Comparison of ENCODE assay signal across 22 cellular contexts in the genomic region with DNA sequence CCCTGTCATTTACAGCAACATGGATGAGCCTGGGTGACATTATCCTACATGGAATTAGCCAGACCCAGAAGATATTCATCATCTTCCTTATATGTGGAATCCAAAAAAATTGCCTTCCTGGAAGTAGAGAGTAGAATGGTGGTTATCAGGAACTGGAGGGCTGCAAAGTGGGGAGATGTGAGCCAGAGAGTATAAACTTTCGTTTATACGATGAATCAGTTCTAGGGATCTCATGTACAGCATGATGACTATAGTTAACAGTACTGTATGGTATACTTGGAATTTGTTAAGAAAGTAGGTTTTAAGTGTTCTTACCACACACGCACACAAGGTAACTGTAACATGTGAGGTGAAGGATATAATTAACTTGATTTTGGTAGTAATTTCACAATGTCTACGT.
DNase-seq lines count a peak whose midpoint lies in the region; ATAC-seq and TF ChIP-seq lines count a peak whose summit lies in the region.
"Had no signal": no experiment of that assay in that cellular context is flagged by ENCODE, and none has a peak within 500 bp of the region (broad histone marks: within the 10 kb centered on the region; RNA-seq: fewer than 3 reads in every experiment).

No MANE protein-coding gene starts in this region.

- peaks cover 2% of the 10 kb centered on the region for H3K9me3 Mint-ChIP-seq in activated naive CD8-positive, alpha-beta T cell treated with anti-CD3 and anti-CD28 coated beads, Interleukin-2, amount 50 U/mL, for 24 hours
- H3K9me3 Mint-ChIP-seq in activated CD8-positive, alpha-beta memory T cell treated with anti-CD3 and anti-CD28 coated beads, Interleukin-2, amount 10 ng/mL, durations not matched to agents 7 days and 5 days (ENCODE audit: low read depth), result peaks cover 4% of the 10 kb centered on the region

- TF ChIP-seq CTCF in osteoblast (IDR thresholded peaks at IDR 0.05; ENCODE audit: extremely low read depth, low read depth, low read length), result no peak

- peak; percentile 11 for DNase-seq in EH (ENCODE audit: low read depth)
- DNase-seq in LHCN-M2 (ENCODE audit: low read depth), result peak; percentile 25
- DNase-seq in activated naive CD8-positive, alpha-beta T cell treated with anti-CD3 and anti-CD28 coated beads, Interleukin-2, amount 50 U/mL, for 24 hours, result no peak
- DNase-seq in osteoblast (ENCODE audit: insufficient read length, low spot score, missing footprints), result peak; percentile 56
- no peak for DNase-seq in activated CD8-positive, alpha-beta memory T cell treated with anti-CD3 and anti-CD28 coated beads, Interleukin-2, amount 10 ng/mL, durations not matched to agents 7 days and 5 days
- no peak for DNase-seq in NCI-H146 (lab: John Stamatoyannopoulos, UW)
- DNase-seq: 8988T; ACHN; AML-193; BE2C; Calu3; CD4-positive, alpha-beta T cell; COR-L47; DMS53; DMS79 treated with DMSO at 0.1 percent for 48 hours; GM23248; H7; HCEC 1CT had no signal

- peaks cover 12% of the 10 kb centered on the region for H3K79me2 ChIP-seq in osteoblast (ENCODE audit: insufficient read depth, low read length)

- no peak overlapping the region for H3K27ac ChIP-seq in osteoblast (ENCODE audit: low read depth, low read length)
- H3K27ac ChIP-seq: A549; BLaER1 treated with 17β-estradiol and CSF1 and Interleukin-3, amounts not matched to agents 10 nM and 100 nM; GM23248 had no signal

- H3K27me3 ChIP-seq in osteoblast (ENCODE audit: insufficient read depth, low read length), result no peaks in the 10 kb centered on the region
- H3K27me3 ChIP-seq: BE2C; BLaER1 treated with 17β-estradiol and CSF1 and Interleukin-3, amounts not matched to agents 10 nM and 100 nM had no signal

- CTCF ChIA-PET in activated CD8-positive, alpha-beta memory T cell treated with anti-CD3 and anti-CD28 coated beads, Interleukin-2, amount 10 ng/mL, durations not matched to agents 7 days and 5 days (lab: Charles Lee), result no interaction called here

- H3K27ac Mint-ChIP-seq in activated naive CD8-positive, alpha-beta T cell treated with anti-CD3 and anti-CD28 coated beads, Interleukin-2, amount 50 U/mL, for 24 hours, result peak overlapping the region; percentile 3
- H3K27ac Mint-ChIP-seq in activated CD8-positive, alpha-beta memory T cell treated with anti-CD3 and anti-CD28 coated beads, Interleukin-2, amount 10 ng/mL, durations not matched to agents 7 days and 5 days, result no peak overlapping the region
- H3K27ac Mint-ChIP-seq: CD14-positive monocyte; CD4-positive, alpha-beta T cell had no signal

- no peak overlapping the region for H3K4me2 ChIP-seq in osteoblast (ENCODE audit: insufficient read depth, low read length)
- H3K4me2 ChIP-seq: A549; BLaER1 treated with 17β-estradiol and CSF1 and Interleukin-3, amounts not matched to agents 10 nM and 100 nM had no signal

- no peak overlapping the region for H3K4me3 Mint-ChIP-seq in activated naive CD8-positive, alpha-beta T cell treated with anti-CD3 and anti-CD28 coated beads, Interleukin-2, amount 50 U/mL, for 24 hours
- no peak overlapping the region for H3K4me3 Mint-ChIP-seq in activated CD8-positive, alpha-beta memory T cell treated with anti-CD3 and anti-CD28 coated beads, Interleukin-2, amount 10 ng/mL, durations not matched to agents 7 days and 5 days
- H3K4me3 Mint-ChIP-seq: CD14-positive monocyte; CD4-positive, alpha-beta T cell had no signal

- peaks cover 9% of the 10 kb centered on the region for H3K36me3 Mint-ChIP-seq in activated naive CD8-positive, alpha-beta T cell treated with anti-CD3 and anti-CD28 coated beads, Interleukin-2, amount 50 U/mL, for 24 hours (ENCODE audit: low read depth)
- H3K36me3 Mint-ChIP-seq in activated CD8-positive, alpha-beta memory T cell treated with anti-CD3 and anti-CD28 coated beads, Interleukin-2, amount 10 ng/mL, durations not matched to agents 7 days and 5 days, result peaks cover 4% of the 10 kb centered on the region

- no peaks in the 10 kb centered on the region for H3K27me3 Mint-ChIP-seq in activated naive CD8-positive, alpha-beta T cell treated with anti-CD3 and anti-CD28 coated beads, Interleukin-2, amount 50 U/mL, for 24 hours
- H3K27me3 Mint-ChIP-seq in activated CD8-positive, alpha-beta memory T cell treated with anti-CD3 and anti-CD28 coated beads, Interleukin-2, amount 10 ng/mL, durations not matched to agents 7 days and 5 days, result no peaks in the 10 kb centered on the region
- H3K27me3 Mint-ChIP-seq: CD4-positive, alpha-beta T cell had no signal

- H3K4me1 Mint-ChIP-seq in activated naive CD8-positive, alpha-beta T cell treated with anti-CD3 and anti-CD28 coated beads, Interleukin-2, amount 50 U/mL, for 24 hours, result peaks cover 20% of the 10 kb centered on the region
- no peaks in the 10 kb centered on the region for H3K4me1 Mint-ChIP-seq in activated CD8-positive, alpha-beta memory T cell treated with anti-CD3 and anti-CD28 coated beads, Interleukin-2, amount 10 ng/mL, durations not matched to agents 7 days and 5 days
- H3K4me1 Mint-ChIP-seq: CD14-positive monocyte had no signal

- no peak for ATAC-seq in activated naive CD8-positive, alpha-beta T cell treated with anti-CD3 and anti-CD28 coated beads, Interleukin-2, amount 50 U/mL, for 24 hours
- ATAC-seq in activated CD8-positive, alpha-beta memory T cell treated with anti-CD3 and anti-CD28 coated beads, Interleukin-2, amount 10 ng/mL, durations not matched to agents 7 days and 5 days, result no peak
- ATAC-seq in GM21723 (IDR thresholded peaks at IDR 0.05; ENCODE audit: unreplicated experiment), result no peak
- ATAC-seq: A549 had no signal

- H3K4me1 ChIP-seq in osteoblast (ENCODE audit: insufficient read depth, low read length), result peaks cover 5% of the 10 kb centered on the region
- H3K4me1 ChIP-seq: BE2C had no signal

- H4K20me1 ChIP-seq in osteoblast (ENCODE audit: insufficient read depth, low read length), result peaks cover 34% of the 10 kb centered on the region

- no peak overlapping the region for H3K4me3 ChIP-seq in osteoblast (ENCODE audit: insufficient read depth, low read length)
- H3K4me3 ChIP-seq: A549; BLaER1 treated with 17β-estradiol and CSF1 and Interleukin-3, amounts not matched to agents 10 nM and 100 nM; GM23248 had no signal

- no peaks in the 10 kb centered on the region for H3K36me3 ChIP-seq in osteoblast (ENCODE audit: insufficient read depth, low read length)
- H3K36me3 ChIP-seq: BE2C had no signal

- no peak overlapping the region for H2AFZ ChIP-seq in osteoblast (ENCODE audit: low read length)
- H2AFZ ChIP-seq: GM23248 had no signal

- H3K9me3 ChIP-seq in osteoblast (ENCODE audit: low read depth, low read length), result no peaks in the 10 kb centered on the region
- H3K9me3 ChIP-seq: BE2C had no signal

Comparison
In these comparisons a context has a peak if more than half of its experiments do, and no peak if none do; other contexts are left out.
1. DNase-seq: peak in EH (single experiment), LHCN-M2 (single experiment) and osteoblast (single experiment); none in activated naive CD8-positive, alpha-beta T cell treated with anti-CD3 and anti-CD28 coated beads, Interleukin-2, amount 50 U/mL, for 24 hours (single experiment), activated CD8-positive, alpha-beta memory T cell treated with anti-CD3 and anti-CD28 coated beads, Interleukin-2, amount 10 ng/mL, durations not matched to agents 7 days and 5 days (single experiment) and NCI-H146 (single experiment).